ENCODE assay signal across 1 cellular context in genomic region chr16:89687092-89687940, GRCh38.
TF ChIP-seq lines count a peak whose summit lies in the region.

No MANE protein-coding gene starts in this region.

TF ChIP-seq in K562, 482 proteins besides CTCF, POLR2A, EP300 and RAD21 (continues in another document):
- no peak for TF ChIP-seq IRF2 (CRISPR knock-in tag; IDR thresholded peaks at IDR 0.05)
- TF ChIP-seq MXI1 (IDR thresholded peaks at IDR 0.05; ENCODE audit: low read depth, low read length), result 0 out of 2 replicates have a peak, but pooled peaks have one; percentile 43
- TF ChIP-seq MLLT1 (IDR thresholded peaks at IDR 0.05), result no peak
- TF ChIP-seq PYGO2 (tag; IDR thresholded peaks at IDR 0.05), result no peak
- TF ChIP-seq HOXB6 (CRISPR knock-in tag; IDR thresholded peaks at IDR 0.05; ENCODE audit: borderline replicate concordance), result no peak
- no peak for TF ChIP-seq ATF2 (CRISPR knock-in tag; IDR thresholded peaks at IDR 0.05)
- peak; percentile 63 for TF ChIP-seq SAP30 (IDR thresholded peaks at IDR 0.05; ENCODE audit: borderline replicate concordance, insufficient read depth, low read depth, low read length, poor library complexity, severe bottlenecking)
- peak in 1 of 2 experiments; percentile 16; a peak in 1 of 4 replicates for TF ChIP-seq FOXA3 (CRISPR knock-in tag; conservative IDR thresholded peaks at IDR 0.05 in 1 of 2, IDR thresholded peaks at IDR 0.05 in 1 of 2)
- TF ChIP-seq TARDBP (IDR thresholded peaks at IDR 0.05), result no peak
- TF ChIP-seq RBM14 (IDR thresholded peaks at IDR 0.05; ENCODE audit: borderline replicate concordance, insufficient read depth, low read depth, low read length), result no peak
- TF ChIP-seq ETS2 (tag; IDR thresholded peaks at IDR 0.05; ENCODE audit: borderline replicate concordance, poor library complexity, severe bottlenecking), result no peak
- no peak for TF ChIP-seq KDM4B (IDR thresholded peaks at IDR 0.05; ENCODE audit: borderline replicate concordance in 2 of 2, low read depth in 1 of 2)
- no peak for TF ChIP-seq ZNF318 (IDR thresholded peaks at IDR 0.05; ENCODE audit: borderline replicate concordance in 1 of 2, low read depth in 1 of 2)
- TF ChIP-seq GABPB1 (CRISPR knock-in tag; IDR thresholded peaks at IDR 0.05), result peak; percentile 46; the same call in 1 of the 2 replicates
- no peak for TF ChIP-seq ATF1 (CRISPR knock-in tag; IDR thresholded peaks at IDR 0.05)
- no peak for TF ChIP-seq ATF1 (tag; IDR thresholded peaks at IDR 0.05)
- TF ChIP-seq SMARCA5 (IDR thresholded peaks at IDR 0.05), result no peak
- no peak for TF ChIP-seq ZNF253 (CRISPR knock-in tag; conservative IDR thresholded peaks at IDR 0.05)
- no peak for TF ChIP-seq ZBTB40 (IDR thresholded peaks at IDR 0.05)
- TF ChIP-seq ZBTB40 (CRISPR knock-in tag; IDR thresholded peaks at IDR 0.05), result no peak
- TF ChIP-seq ZC3H11A (IDR thresholded peaks at IDR 0.05; ENCODE audit: low read depth, low read length), result no peak
- TF ChIP-seq CHCHD3 (CRISPR knock-in tag; IDR thresholded peaks at IDR 0.05), result no peak
- TF ChIP-seq MAX (CRISPR knock-in tag; IDR thresholded peaks at IDR 0.05), result peak; percentile 72; the same call in 1 of the 2 replicates
- no peak for TF ChIP-seq MEF2D (tag; conservative IDR thresholded peaks at IDR 0.05; ENCODE audit: low read depth)
- TF ChIP-seq KLF10 (CRISPR knock-in tag; IDR thresholded peaks at IDR 0.05), result no peak
- 0 out of 2 replicates have a peak, but pooled peaks have one; percentile 35 for TF ChIP-seq ZNF76 (CRISPR knock-in tag; IDR thresholded peaks at IDR 0.05; ENCODE audit: borderline replicate concordance)
- no peak for TF ChIP-seq ZNF79 (CRISPR knock-in tag; IDR thresholded peaks at IDR 0.05; ENCODE audit: low read depth)
- TF ChIP-seq HDAC3 (IDR thresholded peaks at IDR 0.05; ENCODE audit: borderline replicate concordance, partially characterized antibody), result no peak
- no peak for TF ChIP-seq ZNF24 (IDR thresholded peaks at IDR 0.05)
- TF ChIP-seq MYNN (IDR thresholded peaks at IDR 0.05), result no peak
- no peak for TF ChIP-seq MYNN (CRISPR knock-in tag; IDR thresholded peaks at IDR 0.05)
- no peak for TF ChIP-seq TAL1 (IDR thresholded peaks at IDR 0.05)
- 0 out of 2 replicates have a peak, but pooled peaks have one; percentile 39 for TF ChIP-seq MYC (IDR thresholded peaks at IDR 0.05; ENCODE audit: low read depth, low read length)
- no peak for TF ChIP-seq MYC (CRISPR knock-in tag; IDR thresholded peaks at IDR 0.05; ENCODE audit: borderline replicate concordance, low read depth)
- no peak for TF ChIP-seq ZNF449 (CRISPR knock-in tag; IDR thresholded peaks at IDR 0.05)
- TF ChIP-seq ZNF75A (CRISPR knock-in tag; IDR thresholded peaks at IDR 0.05), result no peak
- TF ChIP-seq ZKSCAN1 (IDR thresholded peaks at IDR 0.05; ENCODE audit: low read depth, low read length), result no peak
- TF ChIP-seq MIER1 (IDR thresholded peaks at IDR 0.05; ENCODE audit: low read depth), result no peak
